9 cellular contexts compared by ENCODE assay signal in the genomic region with DNA sequence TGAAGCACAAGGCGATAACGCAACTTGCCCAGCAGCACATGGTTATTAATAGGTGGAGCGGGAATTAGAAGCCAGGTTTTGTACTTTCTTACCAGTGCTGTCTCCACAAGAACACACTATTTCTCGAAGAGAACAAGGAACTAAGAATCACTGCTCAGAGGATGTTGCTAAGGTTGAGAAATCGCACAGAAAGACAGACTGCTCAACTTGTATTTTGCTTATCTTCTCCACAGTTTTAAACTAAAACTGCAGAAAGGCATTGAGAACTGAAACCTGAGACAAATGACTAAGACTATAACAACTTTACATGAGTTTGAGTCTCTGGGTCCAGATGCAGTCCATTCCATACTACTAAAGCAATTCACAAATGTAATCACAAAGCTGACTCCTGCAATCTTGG. TPM values are rescaled to one million over a fixed set of nuclear protein-coding genes. Genes with fewer than 3 reads are reported as not detected.
DNase-seq lines count a peak whose midpoint lies in the region; ATAC-seq and TF ChIP-seq lines count a peak whose summit lies in the region.
"Had no signal": no experiment of that assay in that cellular context is flagged by ENCODE, and none has a peak within 500 bp of the region (broad histone marks: within the 10 kb centered on the region; RNA-seq: fewer than 3 reads in every experiment).

No MANE protein-coding gene starts in this region.

- peak overlapping the region; percentile 97 for H3K4me2 ChIP-seq in IMR-90 (ENCODE audit: low read depth, low read length)

- whole genome bisulfite sequencing in IMR-90 (ENCODE audit: extremely low coverage in 2 of 2, insufficient read length in 1 of 2), 2 experiments, result no CpG with 5 or more reads among the region's 5 CpGs
- WGBS in tibial nerve, 2 donors, result 58 to 65% methylated on average over 5 of the region's 5 CpGs

- H2BK120ac ChIP-seq in IMR-90 (ENCODE audit: low read depth, low read length), result peak overlapping the region; percentile 17; the same call in 1 of the 2 replicates

- peak overlapping the region in 1 of 2 experiments; percentile 59; a peak in 2 of 4 replicates for H4K8ac ChIP-seq in IMR-90 (ENCODE audit: low read depth in 2 of 2, low read length in 2 of 2)

- BruUV-seq in IMR-90 (replicated peaks; lab: Mats Ljungman, UMichigan), result no TSS peak
- BruUV-seq in A673 (replicated peaks; lab: Mats Ljungman, UMichigan), result no TSS peak

- H3K9me1 ChIP-seq in IMR-90 (ENCODE audit: insufficient read depth, low read length), result 0 out of 2 replicates have a peak, but pooled peaks cover 3% of the 10 kb centered on the region

- H4K5ac ChIP-seq in IMR-90 (ENCODE audit: low read depth, low read length), result peak overlapping the region; percentile 43; the same call in 1 of the 2 replicates

- peak overlapping the region; percentile 30 for H3K23ac ChIP-seq in IMR-90 (ENCODE audit: low read depth, low read length)

- POLR2A ChIA-PET in IMR-90 (lab: Charles Lee; ENCODE audit: unreplicated experiment), result no interaction called here
- POLR2A ChIA-PET in A673 (lab: Charles Lee; ENCODE audit: low non-redundant PET), result no interaction called here

- H2AFZ ChIP-seq in IMR-90 (replicated peaks; ENCODE audit: low read length, poor library complexity), result no peak overlapping the region

- intact Hi-C loops in IMR-90 (cut with micrococcal nuclease) (loop anchor here (2.0 kb wide), 1 partner anchor 88 kb away; the partner anchor contains the start of genes CEBPZ and NDUFAF7), A673 (cut with micrococcal nuclease; ENCODE audit: unreplicated experiment) (no loop called here), left colon (cut with DNase I, micrococcal nuclease) (no loop called here)

- peak overlapping the region; percentile 81 for H3K27ac ChIP-seq in IMR-90 (ENCODE audit: insufficient read depth, low read length)
- H3K27ac ChIP-seq in A673 (ENCODE audit: low read depth, low read length, poor library complexity, severe bottlenecking), result no peak overlapping the region
- peak overlapping the region in 1 of 4 donors; percentile 34 for H3K27ac ChIP-seq in tibial nerve
- H3K27ac ChIP-seq: HL-60 had no signal

- no peak for TF ChIP-seq RAD21 in IMR-90 (IDR thresholded peaks at IDR 0.05; ENCODE audit: low read length)

- peaks cover 8% of the 10 kb centered on the region; the same call in 1 of the 2 replicates for H4K20me1 ChIP-seq in IMR-90 (ENCODE audit: insufficient read depth, low read length)

- CTCF ChIA-PET in IMR-90 (lab: Yijun Ruan, JAX) (interaction anchor here (1.0 kb wide), 1 partner anchor 11 kb away, joined by 3 read pairs; no protein-coding TSS in a partner anchor), A673 (lab: Charles Lee) (no interaction called here)

- in situ Hi-C loops in IMR-90 (cut with MboI; ENCODE audit: low sequenced_read_pairs), result no loop called here

- peak overlapping the region; percentile 29; the same call in 1 of the 2 replicates for H3K4ac ChIP-seq in IMR-90 (ENCODE audit: low read depth, low read length)

- peak overlapping the region; percentile 42 for H3K4me3 ChIP-seq in GM06990 (replicated peaks; ENCODE audit: low read depth, low read length)
- H3K4me3 ChIP-seq in IMR-90 (ENCODE audit: insufficient read depth, low read depth, low read length), result peak overlapping the region; percentile 14; the same call in 1 of the 2 replicates
- H3K4me3 ChIP-seq in A673 (ENCODE audit: low read depth, low read length, poor library complexity, severe bottlenecking), result no peak overlapping the region
- no peak overlapping the region for H3K4me3 ChIP-seq in tibial nerve

- H2AK9ac ChIP-seq in IMR-90 (replicated peaks; ENCODE audit: low read depth, low read length, poor library complexity), result no peak overlapping the region

- no peak overlapping the region for H2BK20ac ChIP-seq in IMR-90 (ENCODE audit: low read depth, low read length)

- H3K4me1 ChIP-seq in IMR-90 (ENCODE audit: control insufficient read depth, insufficient read depth, low read length) (peaks cover 6% of the 10 kb centered on the region), A673 (ENCODE audit: insufficient read depth, low read length, poor library complexity, severe bottlenecking) (peaks cover 39% of the 10 kb centered on the region), tibial nerve (peaks cover 0 to 91% (median 5%) of the 10 kb centered on the region in 4 donors)

- H3K36me3 ChIP-seq in GM06990 (ENCODE audit: control insufficient read depth, insufficient read depth, low read length), result no peaks in the 10 kb centered on the region
- peaks cover 2% of the 10 kb centered on the region for H3K36me3 ChIP-seq in IMR-90 (ENCODE audit: control insufficient read depth, insufficient read depth, low read length)
- peaks cover 8% of the 10 kb centered on the region for H3K36me3 ChIP-seq in A673 (ENCODE audit: insufficient read depth, low read length, poor library complexity, severe bottlenecking)
- peaks cover 0 to 9% (median 0%) of the 10 kb centered on the region in 3 donors for H3K36me3 ChIP-seq in tibial nerve

- ATAC-seq in GM21423 (IDR thresholded peaks at IDR 0.05; ENCODE audit: unreplicated experiment), result peak; percentile 70
- ATAC-seq in IMR-90 (ENCODE audit: low read depth), result peak; percentile 91
- no peak for ATAC-seq in left colon

- peak overlapping the region; percentile 94 for H2BK5ac ChIP-seq in IMR-90 (ENCODE audit: low read depth, low read length, poor library complexity, severe bottlenecking)

- DNase-seq in GM06990 (ENCODE audit: extremely low read depth, insufficient read length), result peak; percentile 46
- DNase-seq in IMR-90, result peak; percentile 96
- DNase-seq in hepatic stellate cell (ENCODE audit: low spot score), result peak; percentile 11
- DNase-seq in A673 (ENCODE audit: low spot score), result no peak
- no peak for DNase-seq in tibial nerve (ENCODE audit: low spot score in 2 of 2)
- no peak for DNase-seq in stimulated activated CD4-positive, alpha-beta T cell treated with anti-CD3 and anti-CD28 coated beads, Interleukin-15, amount 100 ng/mL, for 24 hours
- no peak for DNase-seq in left colon

- H3K56ac ChIP-seq in IMR-90 (ENCODE audit: extremely low read depth, insufficient read depth, low read length), result 0 out of 2 replicates have a peak overlapping the region, but pooled peaks have one; percentile 37

- dilution Hi-C loops in IMR-90 (cut with HindIII; ENCODE audit: low sequenced_read_pairs, unreplicated experiment), result no loop called here

- no peak for TF ChIP-seq EP300 in tibial nerve (IDR thresholded peaks at IDR 0.05)

- TF ChIP-seq CTCF in GM06990 (IDR thresholded peaks at IDR 0.05; ENCODE audit: insufficient read depth, low read length, poor library complexity, severe bottlenecking) (no peak), IMR-90 (conservative IDR thresholded peaks at IDR 0.05; ENCODE audit: low read depth, low read length) (no peak), A673 (conservative IDR thresholded peaks at IDR 0.05; ENCODE audit: low read depth, low read length) (no peak), tibial nerve (IDR thresholded peaks at IDR 0.05) (no peak)

- no peaks in the 10 kb centered on the region for H3K27me3 ChIP-seq in GM06990 (replicated peaks; ENCODE audit: control insufficient read depth, insufficient read depth, low read length)
- H3K27me3 ChIP-seq in IMR-90 (ENCODE audit: control insufficient read depth, insufficient read depth, low read length), result no peaks in the 10 kb centered on the region
- H3K27me3 ChIP-seq in A673 (replicated peaks; ENCODE audit: insufficient read depth, low read depth, low read length, poor library complexity), result no peaks in the 10 kb centered on the region
- no peaks in the 10 kb centered on the region for H3K27me3 ChIP-seq in tibial nerve

- H4K91ac ChIP-seq in IMR-90 (ENCODE audit: insufficient read depth, low read depth, low read length), result no peak overlapping the region; the same call in 1 of the 2 replicates

- no peak overlapping the region for H2BK15ac ChIP-seq in IMR-90 (ENCODE audit: low read depth, low read length)

- peak overlapping the region; percentile 55; the same call in 1 of the 2 replicates for H3K14ac ChIP-seq in IMR-90 (replicated peaks; ENCODE audit: low read depth, low read length)

- no peak overlapping the region for H2AK5ac ChIP-seq in IMR-90 (ENCODE audit: low read depth, low read length)

- H3K9me3 ChIP-seq in IMR-90 (ENCODE audit: control insufficient read depth, insufficient read depth, low read length), result no peaks in the 10 kb centered on the region
- no peaks in the 10 kb centered on the region for H3K9me3 ChIP-seq in A673 (ENCODE audit: low read depth, low read length, poor library complexity, severe bottlenecking)
- H3K9me3 ChIP-seq in tibial nerve, result no peaks in the 10 kb centered on the region

- TF ChIP-seq POLR2A in IMR-90 (IDR thresholded peaks at IDR 0.05; ENCODE audit: low read depth, low read length), result no peak
- no peak for TF ChIP-seq POLR2A in tibial nerve (IDR thresholded peaks at IDR 0.05)

- peaks cover 29 to 56% of the 10 kb centered on the region in 2 experiments for H3K79me1 ChIP-seq in IMR-90 (ENCODE audit: low read depth in 1 of 2, low read length in 2 of 2)

- peak overlapping the region; percentile 85; the same call in 1 of the 2 replicates for H3K18ac ChIP-seq in IMR-90 (ENCODE audit: low read depth, low read length)

- H3K9ac ChIP-seq in IMR-90 (ENCODE audit: low read depth, low read length), result peak overlapping the region; percentile 55; the same call in 1 of the 2 replicates

TF ChIP-seq in IMR-90, 13 proteins besides CTCF, POLR2A, EP300 and RAD21 (continues in another document):
- TF ChIP-seq, protein P1, sequence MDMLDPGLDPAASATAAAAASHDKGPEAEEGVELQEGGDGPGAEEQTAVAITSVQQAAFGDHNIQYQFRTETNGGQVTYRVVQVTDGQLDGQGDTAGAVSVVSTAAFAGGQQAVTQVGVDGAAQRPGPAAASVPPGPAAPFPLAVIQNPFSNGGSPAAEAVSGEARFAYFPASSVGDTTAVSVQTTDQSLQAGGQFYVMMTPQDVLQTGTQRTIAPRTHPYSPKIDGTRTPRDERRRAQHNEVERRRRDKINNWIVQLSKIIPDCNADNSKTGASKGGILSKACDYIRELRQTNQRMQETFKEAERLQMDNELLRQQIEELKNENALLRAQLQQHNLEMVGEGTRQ (IDR thresholded peaks at IDR 0.05; ENCODE audit: low read depth, low read length), result no peak
- TF ChIP-seq MAFK (IDR thresholded peaks at IDR 0.05; ENCODE audit: low read depth, low read length), result peak; percentile 40; the same call in 1 of the 2 replicates
- no peak for TF ChIP-seq BHLHE40 (IDR thresholded peaks at IDR 0.05; ENCODE audit: low read depth, low read length)
- no peak for TF ChIP-seq SMC3 (IDR thresholded peaks at IDR 0.05; ENCODE audit: low read depth, low read length)

RNA-seq across cellular contexts. Expression of gene PRKD3, which starts 6.2 kb away (rescaled TPM):
- total RNA-seq in IMR-90 (2012; rRNA removed) (46.4 and 47.5 TPM in 2 replicates), A673 (2021) (53.1 and 54.9 TPM in 2 replicates), tibial nerve (10 to 100 TPM; 39.0 to 57.3 (median 54.4) TPM), left colon (10 to 100 TPM; 16.8 to 23.5 TPM)
- polyA plus RNA-seq in IMR-90 (2012; rRNA removed), result 14.3 and 15.8 TPM in 2 replicates
- 3.6 and 8.1 TPM in 2 replicates for polyA plus RNA-seq in IMR-90 (2012; cell fraction: cytosol; rRNA removed)
- polyA plus RNA-seq in IMR-90 (2012; cell fraction: nucleus; rRNA removed; ENCODE audit: low replicate concordance), result 3.7 and 26.4 TPM in 2 replicates

RNA-seq across cellular contexts. Expression of gene QPCT, which starts 26.0 kb away (rescaled TPM):
- total RNA-seq in IMR-90 (2012; rRNA removed) (2.2 TPM in 2 replicates), A673 (2021) (2.2 and 4.2 TPM in 2 replicates), tibial nerve (1 to 10 TPM; 1.5 to 4.8 (median 3.1) TPM), left colon (1 to 10 TPM; 4.2 to 7.9 TPM)
- polyA plus RNA-seq in IMR-90 (2012; rRNA removed), result 1.6 and 1.9 TPM in 2 replicates
- 1.2 and 1.5 TPM in 2 replicates for polyA plus RNA-seq in IMR-90 (2012; cell fraction: cytosol; rRNA removed)
- polyA plus RNA-seq in IMR-90 (2012; cell fraction: nucleus; rRNA removed; ENCODE audit: low replicate concordance), result 0.35 and 0.85 TPM in 2 replicates

Comparison
In these comparisons a context has a peak if more than half of its experiments do, and no peak if none do; other contexts are left out.
1. DNase-seq: peak in GM06990 (single experiment), IMR-90 (single experiment) and hepatic stellate cell (single experiment); none in A673 (single experiment), tibial nerve (0 of 2), stimulated activated CD4-positive, alpha-beta T cell treated with anti-CD3 and anti-CD28 coated beads, Interleukin-15, amount 100 ng/mL, for 24 hours (single experiment) and left colon (0 of 2).
2. H3K4me3 ChIP-seq: peak in GM06990 (single experiment) and IMR-90 (single experiment); none in A673 (single experiment) and tibial nerve (0 of 4).